8 cellular contexts compared by ENCODE assay signal in the genomic region with DNA sequence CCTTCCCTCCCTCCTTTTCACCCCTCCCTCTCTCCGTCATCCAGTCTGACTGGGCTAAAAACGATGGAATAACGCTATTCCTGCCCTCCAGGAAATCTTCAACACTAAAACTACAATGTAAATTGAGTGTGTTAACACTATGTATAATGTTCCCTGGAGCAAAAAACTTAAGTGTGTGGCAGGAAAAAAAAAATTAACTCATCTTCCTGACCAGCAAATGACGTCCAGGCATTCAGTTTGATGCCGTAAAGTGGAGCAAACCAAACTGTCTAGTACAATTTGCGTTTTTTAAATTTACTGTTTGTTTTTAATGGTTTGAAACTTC. TPM values are rescaled to one million over a fixed set of nuclear protein-coding genes. Genes with fewer than 3 reads are reported as not detected.
DNase-seq lines count a peak whose midpoint lies in the region; ATAC-seq and TF ChIP-seq lines count a peak whose summit lies in the region.

No MANE protein-coding gene starts in this region.

- H3K27ac Mint-ChIP-seq in IgD-negative memory B cell = peak overlapping the region; percentile 94 to 98 (median 98)
- H3K27ac Mint-ChIP-seq in chondrocyte (ENCODE audit: unreplicated experiment) = peak overlapping the region; percentile 87

- CTCF ChIA-PET in AG04449 (lab: Yijun Ruan, JAX) = interaction anchor here (0.7 kb wide), 1 partner anchor 11 kb away, joined by 3 read pairs; no protein-coding TSS in a partner anchor
- CTCF ChIA-PET in RWPE1 (lab: Yijun Ruan, JAX) = no interaction called here

- H3K27me3 Mint-ChIP-seq in IgD-negative memory B cell (peaks cover 2% of the 10 kb centered on the region), chondrocyte (ENCODE audit: low read depth) (no peaks in the 10 kb centered on the region)

- intact Hi-C loops in posterior cingulate gyrus (cut with DNase I) = loop anchor here (10.0 kb wide), 1 partner anchor 313 kb away; the partner anchor contains the start of gene STMP1

- no peak for ATAC-seq in HG03457 (IDR thresholded peaks at IDR 0.05; ENCODE audit: unreplicated experiment)

- H3K27ac ChIP-seq in muscle layer of duodenum (ENCODE audit: low read length) (peak overlapping the region; percentile 86), RWPE1 (no peak overlapping the region)

- POLR2A ChIA-PET in AG04449 (lab: Yijun Ruan, JAX) (interaction anchor here (1.4 kb wide), 1 partner anchor 11 kb away, joined by 3 read pairs; no protein-coding TSS in a partner anchor), RWPE1 (lab: Yijun Ruan, JAX; ENCODE audit: low non-redundant PET) (no interaction called here)

- H3K4me1 Mint-ChIP-seq in IgD-negative memory B cell (peaks cover 48 to 65% (median 55%) of the 10 kb centered on the region in 3 donors), chondrocyte (ENCODE audit: low read depth) (peaks cover 35% of the 10 kb centered on the region)

- DNase-seq in AG04449 (ENCODE audit: low read depth, low spot score) (no peak), chondrocyte (ENCODE audit: low spot score) (no peak), NCI-H524 (lab: John Stamatoyannopoulos, UW) (no peak), RWPE1 (ENCODE audit: low spot score) (no peak), posterior cingulate gyrus (no peak)

- peaks cover 9% of the 10 kb centered on the region for H3K36me3 Mint-ChIP-seq in IgD-negative memory B cell
- peaks cover 2% of the 10 kb centered on the region for H3K36me3 Mint-ChIP-seq in chondrocyte (ENCODE audit: low read depth)

- peaks cover 4 to 5% of the 10 kb centered on the region in 2 donors for H3K36me3 ChIP-seq in muscle layer of duodenum (ENCODE audit: control insufficient read depth in 1 of 2, insufficient read depth in 2 of 2, low read length in 2 of 2)

- TF ChIP-seq CTCF in AG04449 (IDR thresholded peaks at IDR 0.05; ENCODE audit: insufficient read depth, low read length, missing control alignments) = no peak
- no peak for TF ChIP-seq CTCF in chondrocyte (IDR thresholded peaks at IDR 0.05)
- TF ChIP-seq CTCF in RWPE1 (conservative IDR thresholded peaks at IDR 0.05; ENCODE audit: low read depth) = no peak

- H3K4me3 ChIP-seq in AG04449 (ENCODE audit: low read depth, low read length) (peak overlapping the region; percentile 88), muscle layer of duodenum (ENCODE audit: low read depth in 1 of 2, low read length in 2 of 2) (peak overlapping the region; percentile 92 to 97)

- H3K27me3 ChIP-seq in muscle layer of duodenum (ENCODE audit: low read depth, low read length) = no peaks in the 10 kb centered on the region

- H3K9me3 ChIP-seq in muscle layer of duodenum (ENCODE audit: control insufficient read depth in 1 of 2, low read length in 2 of 2) = no peaks in the 10 kb centered on the region

- peak overlapping the region; percentile 94 to 98 (median 97) for H3K4me3 Mint-ChIP-seq in IgD-negative memory B cell
- peak overlapping the region; percentile 99 for H3K4me3 Mint-ChIP-seq in chondrocyte (ENCODE audit: unreplicated experiment)

- H3K9me3 Mint-ChIP-seq in IgD-negative memory B cell = peaks cover 0 to 2% (median 0%) of the 10 kb centered on the region in 3 donors
- no peaks in the 10 kb centered on the region for H3K9me3 Mint-ChIP-seq in chondrocyte (ENCODE audit: low read depth)

- H3K4me1 ChIP-seq in muscle layer of duodenum (ENCODE audit: control insufficient read depth in 1 of 2, insufficient read depth in 2 of 2, low read length in 2 of 2) = peaks cover 13 to 33% of the 10 kb centered on the region in 2 donors

RNA-seq across cellular contexts. Expression of gene MTPN, which starts 0.5 kb away (rescaled TPM):
- polyA plus RNA-seq in IgD-negative memory B cell = 235 TPM
- 134 to 148 TPM (median 142 TPM) in 3 replicates for total RNA-seq in chondrocyte
